ENCODE assay signal across 15 cellular contexts in genomic region chr17:75835315-75835987, GRCh38. TPM values are rescaled to one million over a fixed set of nuclear protein-coding genes. Genes with fewer than 3 reads are reported as not detected.
DNase-seq lines count a peak whose midpoint lies in the region; ATAC-seq and TF ChIP-seq lines count a peak whose summit lies in the region.
"Had no signal": no experiment of that assay in that cellular context is flagged by ENCODE, and none has a peak within 500 bp of the region (broad histone marks: within the 10 kb centered on the region; RNA-seq: fewer than 3 reads in every experiment).

No MANE protein-coding gene starts in this region.

- POLR2A ChIA-PET in Caco-2 (lab: Charles Lee), result interaction anchor here (1.1 kb wide), 1 partner anchor 55 kb away, joined by 3 read pairs; no protein-coding TSS in a partner anchor

- H3K4me1 ChIP-seq in Caco-2, result 0 out of 2 replicates have a peak, but pooled peaks cover 4% of the 10 kb centered on the region
- H3K4me1 ChIP-seq: parathyroid adenoma had no signal

- intact Hi-C loops in Caco-2 (cut with micrococcal nuclease; ENCODE audit: unreplicated experiment), result no loop called here

- H3K36me3 Mint-ChIP-seq in Caco-2 (ENCODE audit: insufficient read depth, unreplicated experiment), result peaks cover 9% of the 10 kb centered on the region

- no peaks in the 10 kb centered on the region for H3K27me3 Mint-ChIP-seq in Caco-2 (ENCODE audit: insufficient read depth, unreplicated experiment)
- H3K27me3 Mint-ChIP-seq: CD8-positive, alpha-beta memory T cell had no signal

- H3K4me3 ChIP-seq in Caco-2 (ENCODE audit: low read depth, low read length), result no peak overlapping the region
- H3K4me3 ChIP-seq: coronary artery, mucosa of descending colon, SJSA1 had no signal

- no peak for TF ChIP-seq CTCF in Caco-2 (IDR thresholded peaks at IDR 0.05; ENCODE audit: insufficient read depth in 1 of 2, low read depth in 1 of 2, low read length in 1 of 2, severe bottlenecking in 1 of 2, unreplicated experiment in 1 of 2)

- no TSS peak for BruUV-seq in Caco-2 (replicated peaks; lab: Mats Ljungman, UMichigan)

- peak overlapping the region; percentile 93 for H3K27ac ChIP-seq in KOPT-K1 (ENCODE audit: low read depth, low read length, poor library complexity, severe bottlenecking)
- H3K27ac ChIP-seq: coronary artery, epithelial cell of prostate, KMS-11, parathyroid adenoma, SJSA1 had no signal

- H3K9me3 ChIP-seq in KOPT-K1 (ENCODE audit: insufficient read depth, low read length, poor library complexity, severe bottlenecking) (no peaks in the 10 kb centered on the region), Caco-2 (no peaks in the 10 kb centered on the region)
- H3K9me3 ChIP-seq: mucosa of descending colon, SJSA1 had no signal

- no peak for ATAC-seq in HG02642 (IDR thresholded peaks at IDR 0.05; ENCODE audit: poor library complexity, unreplicated experiment)
- ATAC-seq: mucosa of descending colon had no signal

- H3K36me3 ChIP-seq in KOPT-K1 (ENCODE audit: insufficient read depth, low read length) (peaks cover 86% of the 10 kb centered on the region), Caco-2 (ENCODE audit: control insufficient read depth, insufficient read depth, low read length) (no peaks in the 10 kb centered on the region)
- H3K36me3 ChIP-seq: SJSA1 had no signal

- H3K9me3 Mint-ChIP-seq in Caco-2 (ENCODE audit: unreplicated experiment), result no peaks in the 10 kb centered on the region
- H3K9me3 Mint-ChIP-seq: CD8-positive, alpha-beta memory T cell had no signal

- no peak overlapping the region for H3K4me3 Mint-ChIP-seq in Caco-2 (ENCODE audit: unreplicated experiment)

- no peak overlapping the region for H3K27ac Mint-ChIP-seq in Caco-2 (ENCODE audit: unreplicated experiment)

- no peaks in the 10 kb centered on the region for H3K27me3 ChIP-seq in Caco-2 (replicated peaks; ENCODE audit: control insufficient read depth, insufficient read depth, low read length)
- H3K27me3 ChIP-seq: SJSA1 had no signal

- H3K4me1 Mint-ChIP-seq in Caco-2 (ENCODE audit: low read depth, unreplicated experiment), result peaks cover 11% of the 10 kb centered on the region

- CTCF ChIA-PET in Caco-2 (lab: Charles Lee), result interaction anchor here (0.6 to 0.8 kb wide), 2 partner anchors 23 to 34 kb away, joined by 3 to 9 read pairs; no protein-coding TSS in a partner anchor

- peak; percentile 41 for DNase-seq in DMS79 (lab: John Stamatoyannopoulos, UW)
- peak; percentile 54 for DNase-seq in iPS-NIHi7 (ENCODE audit: extremely low spot score)
- DNase-seq in H4 (ENCODE audit: low spot score), result no peak
- DNase-seq in Caco-2, result no peak
- DNase-seq: CD8-positive, alpha-beta memory T cell; mucosa of descending colon; NCI-H2029; stimulated activated CD4-positive, alpha-beta T cell treated with anti-CD3 and anti-CD28 coated beads, Interleukin-12 subunit alpha, Interleukin-12 subunit beta, amount 100 ng/mL, for 4 hours had no signal

RNA-seq across cellular contexts. Expression of gene UNC13D, which starts 8.8 kb away (rescaled TPM):
- total RNA-seq in H4 (2014; rRNA removed; shearing (Covaris generic)), result 1.9 and 2.9 TPM in 2 replicates
- total RNA-seq in Caco-2 (2022), result 5.5 and 9.0 TPM in 2 replicates
- total RNA-seq: SJSA1 had no signal

RNA-seq across cellular contexts. Expression of gene WBP2, which starts 19.7 kb away (rescaled TPM):
- 14.8 and 26.3 TPM in 2 replicates for total RNA-seq in H4 (2014; rRNA removed; shearing (Covaris generic))
- total RNA-seq in Caco-2 (2022), result 66.6 and 72.3 TPM in 2 replicates

RNA-seq across cellular contexts. Expression of gene TRIM47, which starts 42.9 kb away (rescaled TPM):
- total RNA-seq in H4 (2014; rRNA removed; shearing (Covaris generic)), result 12.9 and 13.5 TPM in 2 replicates
- 2.0 and 2.5 TPM in 2 replicates for total RNA-seq in Caco-2 (2022)

RNA-seq across cellular contexts. Expression of gene UNK, which starts 50.8 kb away (rescaled TPM):
- total RNA-seq in H4 (2014; rRNA removed; shearing (Covaris generic)), result 24.0 and 29.6 TPM in 2 replicates
- total RNA-seq in Caco-2 (2022), result 31.2 and 33.3 TPM in 2 replicates

Comparison
In these comparisons a context has a peak if more than half of its experiments do, and no peak if none do; other contexts are left out.
1. DNase-seq: peak in DMS79 (single experiment) and iPS-NIHi7 (single experiment); none in H4 (single experiment) and Caco-2 (0 of 2).